8 cellular contexts compared by ENCODE assay signal in the genomic region with DNA sequence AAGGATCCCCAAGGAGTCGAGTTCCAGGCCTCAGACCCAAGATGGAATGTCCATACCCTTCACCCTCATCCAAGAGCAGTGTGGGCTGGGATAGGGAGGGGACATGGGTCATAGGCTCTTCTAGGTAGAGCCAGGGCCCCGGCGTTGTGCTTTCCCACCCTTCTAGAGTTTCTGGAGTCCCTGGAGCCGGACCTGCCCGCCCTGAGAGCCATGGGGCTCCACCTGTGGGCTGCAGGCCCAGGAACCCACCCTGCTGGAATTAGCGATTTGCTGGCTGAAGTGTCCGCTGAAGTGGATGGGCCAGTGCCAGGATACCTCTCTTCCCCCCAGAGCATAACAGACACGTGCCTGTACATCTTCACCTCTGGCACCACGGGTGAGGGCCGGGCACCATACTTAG. TPM values are rescaled to one million over a fixed set of nuclear protein-coding genes. Genes with fewer than 3 reads are reported as not detected.
DNase-seq lines count a peak whose midpoint lies in the region; ATAC-seq and TF ChIP-seq lines count a peak whose summit lies in the region.

No MANE protein-coding gene starts in this region.

- H3K27me3 ChIP-seq in H7 (ENCODE audit: control insufficient read depth, insufficient read depth, low read length) = no peaks in the 10 kb centered on the region; the same call in 1 of the 2 replicates
- H3K27me3 ChIP-seq in skeletal muscle satellite cell (ENCODE audit: control insufficient read depth, insufficient read depth, low read length) = no peaks in the 10 kb centered on the region

- H3K9ac ChIP-seq in skeletal muscle satellite cell (ENCODE audit: low read depth, low read length) = no peak overlapping the region

- intact Hi-C loops in left cardiac atrium (cut with DNase I) = loop anchor here in 1 of 2 donors (10.0 kb wide), 1 partner anchor 262 kb away; no protein-coding TSS in a partner anchor

- peak overlapping the region; percentile 97 for H3K4me2 ChIP-seq in skeletal muscle satellite cell (ENCODE audit: low read length)

- H3K27ac Mint-ChIP-seq in WTC11 = 0 out of 2 replicates have a peak overlapping the region, but pooled peaks have one; percentile 38

- CTCF ChIA-PET in WTC11 (lab: Charles Lee) (interaction anchor here (1.4 to 2.8 kb wide), 4 partner anchors 9 to 210 kb away, joined by 3 to 26 read pairs (median 6); a partner anchor contains a TSS), GM10248 (lab: Yijun Ruan, JAX) (interaction anchor here (1.0 to 3.5 kb wide), 6 partner anchors 10 to 210 kb away, joined by 3 to 18 read pairs (median 4); a partner anchor contains a TSS)

- peaks cover 9% of the 10 kb centered on the region for H3K36me3 ChIP-seq in H7 (replicated peaks; ENCODE audit: control insufficient read depth, insufficient read depth, low read length)
- peaks cover 15% of the 10 kb centered on the region for H3K36me3 ChIP-seq in skeletal muscle satellite cell (ENCODE audit: insufficient read depth, low read length)

- H3K27me3 Mint-ChIP-seq in WTC11 (ENCODE audit: low read depth) = no peaks in the 10 kb centered on the region

- H3K9me3 ChIP-seq in skeletal muscle satellite cell (replicated peaks; ENCODE audit: low read length) = no peaks in the 10 kb centered on the region

- POLR2A ChIA-PET in WTC11 (lab: Charles Lee) = interaction anchor here (0.6 to 1.6 kb wide), 8 partner anchors 28 to 215 kb away, joined by 3 to 13 read pairs (median 4); a partner anchor contains a TSS
- POLR2A ChIA-PET in GM10248 (lab: Yijun Ruan, JAX) = interaction anchor here (1.8 kb wide), 1 partner anchor 214 kb away, joined by 7 read pairs; a partner anchor contains a TSS

- H3K36me3 Mint-ChIP-seq in WTC11 = peaks cover 13% of the 10 kb centered on the region

- TF ChIP-seq CTCF in WTC11 (IDR thresholded peaks at IDR 0.05) (no peak), GM10248 (IDR thresholded peaks at IDR 0.05; ENCODE audit: control extremely low read depth, extremely low read depth, low read depth, missing control alignments) (no peak)

- DNase-seq in H7 (no peak), WTC11 (ENCODE audit: low spot score) (no peak), left cardiac atrium (peak; percentile 31), NCI-H2171 treated with DMSO at 0.1 percent for 48 hours (lab: John Stamatoyannopoulos, UW) (no peak), GM10248 (ENCODE audit: extremely low spot score) (no peak), NCI-H1436 (lab: John Stamatoyannopoulos, UW) (no peak)

- H3K4me3 Mint-ChIP-seq in WTC11 = peak overlapping the region; percentile 86

- H3K4me1 ChIP-seq in skeletal muscle satellite cell (ENCODE audit: control insufficient read depth, insufficient read depth, low read length) = peaks cover 34% of the 10 kb centered on the region

- no peaks in the 10 kb centered on the region for H3K9me3 Mint-ChIP-seq in WTC11

- H3K4me1 Mint-ChIP-seq in WTC11 = peaks cover 31% of the 10 kb centered on the region

- H3K4me3 ChIP-seq in H7 (ENCODE audit: insufficient read depth, low read depth, low read length) (peak overlapping the region; percentile 97), skeletal muscle satellite cell (ENCODE audit: low read length) (peak overlapping the region; percentile 76)

- ATAC-seq in WTC11 (peak; percentile 2; the same call in 1 of the 2 replicates), left cardiac atrium (no peak), GM18861 (IDR thresholded peaks at IDR 0.05; ENCODE audit: unreplicated experiment) (no peak)

TF ChIP-seq in WTC11, 78 proteins besides CTCF, POLR2A, EP300 and RAD21:
- TF ChIP-seq, protein P1, sequence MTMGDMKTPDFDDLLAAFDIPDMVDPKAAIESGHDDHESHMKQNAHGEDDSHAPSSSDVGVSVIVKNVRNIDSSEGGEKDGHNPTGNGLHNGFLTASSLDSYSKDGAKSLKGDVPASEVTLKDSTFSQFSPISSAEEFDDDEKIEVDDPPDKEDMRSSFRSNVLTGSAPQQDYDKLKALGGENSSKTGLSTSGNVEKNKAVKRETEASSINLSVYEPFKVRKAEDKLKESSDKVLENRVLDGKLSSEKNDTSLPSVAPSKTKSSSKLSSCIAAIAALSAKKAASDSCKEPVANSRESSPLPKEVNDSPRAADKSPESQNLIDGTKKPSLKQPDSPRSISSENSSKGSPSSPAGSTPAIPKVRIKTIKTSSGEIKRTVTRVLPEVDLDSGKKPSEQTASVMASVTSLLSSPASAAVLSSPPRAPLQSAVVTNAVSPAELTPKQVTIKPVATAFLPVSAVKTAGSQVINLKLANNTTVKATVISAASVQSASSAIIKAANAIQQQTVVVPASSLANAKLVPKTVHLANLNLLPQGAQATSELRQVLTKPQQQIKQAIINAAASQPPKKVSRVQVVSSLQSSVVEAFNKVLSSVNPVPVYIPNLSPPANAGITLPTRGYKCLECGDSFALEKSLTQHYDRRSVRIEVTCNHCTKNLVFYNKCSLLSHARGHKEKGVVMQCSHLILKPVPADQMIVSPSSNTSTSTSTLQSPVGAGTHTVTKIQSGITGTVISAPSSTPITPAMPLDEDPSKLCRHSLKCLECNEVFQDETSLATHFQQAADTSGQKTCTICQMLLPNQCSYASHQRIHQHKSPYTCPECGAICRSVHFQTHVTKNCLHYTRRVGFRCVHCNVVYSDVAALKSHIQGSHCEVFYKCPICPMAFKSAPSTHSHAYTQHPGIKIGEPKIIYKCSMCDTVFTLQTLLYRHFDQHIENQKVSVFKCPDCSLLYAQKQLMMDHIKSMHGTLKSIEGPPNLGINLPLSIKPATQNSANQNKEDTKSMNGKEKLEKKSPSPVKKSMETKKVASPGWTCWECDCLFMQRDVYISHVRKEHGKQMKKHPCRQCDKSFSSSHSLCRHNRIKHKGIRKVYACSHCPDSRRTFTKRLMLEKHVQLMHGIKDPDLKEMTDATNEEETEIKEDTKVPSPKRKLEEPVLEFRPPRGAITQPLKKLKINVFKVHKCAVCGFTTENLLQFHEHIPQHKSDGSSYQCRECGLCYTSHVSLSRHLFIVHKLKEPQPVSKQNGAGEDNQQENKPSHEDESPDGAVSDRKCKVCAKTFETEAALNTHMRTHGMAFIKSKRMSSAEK (CRISPR knock-in tag; IDR thresholded peaks at IDR 0.05; ENCODE audit: borderline replicate concordance) = no peak
- TF ChIP-seq, protein P2, sequence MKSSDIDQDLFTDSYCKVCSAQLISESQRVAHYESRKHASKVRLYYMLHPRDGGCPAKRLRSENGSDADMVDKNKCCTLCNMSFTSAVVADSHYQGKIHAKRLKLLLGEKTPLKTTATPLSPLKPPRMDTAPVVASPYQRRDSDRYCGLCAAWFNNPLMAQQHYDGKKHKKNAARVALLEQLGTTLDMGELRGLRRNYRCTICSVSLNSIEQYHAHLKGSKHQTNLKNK (CRISPR knock-in tag; IDR thresholded peaks at IDR 0.05) = no peak
- TF ChIP-seq NFE2L1 (CRISPR knock-in tag; IDR thresholded peaks at IDR 0.05) (no peak), ZNF671 (CRISPR knock-in tag; IDR thresholded peaks at IDR 0.05) (no peak)

RNA-seq across cellular contexts. Expression of a gene that starts 1.1 kb away (rescaled TPM):
- total RNA-seq in H7 (2014; rRNA removed; shearing (Covaris generic)) = 44.7 and 48.9 TPM in 2 replicates
- total RNA-seq in WTC11 (2021) (36.3 to 38.9 TPM (median 36.9 TPM) in 3 replicates), left cardiac atrium (10 to 100 TPM; 22.9 to 26.5 TPM)
- total RNA-seq in skeletal muscle satellite cell (2012; rRNA removed) = 9.8 and 12.2 TPM in 2 replicates

RNA-seq across cellular contexts. Expression of a gene that starts 48.5 kb away (rescaled TPM):
- total RNA-seq in H7 (2014; rRNA removed; shearing (Covaris generic)) = 58.3 and 66.6 TPM in 2 replicates
- total RNA-seq in WTC11 (2021) = 66.8 to 71.3 TPM (median 70.5 TPM) in 3 replicates
- 10 to 100 TPM; 28.2 to 34.1 TPM for total RNA-seq in left cardiac atrium
- 28.6 and 38.7 TPM in 2 replicates for total RNA-seq in skeletal muscle satellite cell (2012; rRNA removed)
